ENCODE assay signal across 8 cellular contexts in the genomic region with DNA sequence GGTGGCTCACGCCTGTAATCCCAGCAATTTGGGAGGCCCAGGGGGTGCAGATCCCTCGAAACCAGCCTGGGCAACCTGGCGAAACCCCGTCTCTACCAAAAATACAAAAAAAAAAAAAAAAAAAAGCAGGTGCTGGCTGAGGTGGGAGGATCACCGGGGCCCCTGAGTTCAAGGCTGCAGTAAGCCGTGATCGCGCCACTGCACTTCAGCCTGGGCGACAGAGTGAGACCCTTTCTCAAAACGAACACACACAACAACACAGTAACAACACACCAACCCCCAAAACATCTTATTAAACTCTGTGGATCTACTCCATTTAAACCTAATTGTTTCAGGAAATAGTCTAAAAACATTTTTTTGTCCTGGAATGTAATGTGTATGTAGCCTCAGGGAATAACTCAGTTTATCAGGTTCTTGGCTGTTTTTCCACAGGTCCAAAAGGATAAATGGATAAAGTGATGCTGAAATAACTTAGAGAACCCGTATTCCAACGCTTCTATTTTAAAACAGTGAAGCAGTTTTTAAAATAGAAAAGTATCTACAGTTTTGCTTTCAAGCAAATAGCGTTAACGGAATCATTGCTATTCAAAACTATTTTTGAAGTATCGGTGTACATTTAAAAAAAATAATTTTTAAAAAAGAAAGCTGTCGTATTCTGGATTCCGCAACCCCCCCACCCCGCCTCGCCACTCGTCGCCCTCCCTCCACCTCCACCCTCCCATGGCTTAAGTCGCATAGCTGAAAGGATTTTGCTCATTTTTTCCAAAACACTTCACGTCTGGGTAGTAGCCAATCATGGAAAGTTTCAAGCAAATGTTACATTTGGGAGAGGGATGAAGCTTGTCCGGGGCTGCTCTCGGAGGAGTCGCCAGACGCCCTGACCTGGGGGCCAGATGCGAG. TPM values are rescaled to one million over a fixed set of nuclear protein-coding genes. Genes with fewer than 3 reads are reported as not detected.
DNase-seq lines count a peak whose midpoint lies in the region; ATAC-seq and TF ChIP-seq lines count a peak whose summit lies in the region.

No MANE protein-coding gene starts in this region.

- no peak for DNase-seq in MG63
- DNase-seq in hepatocyte (ENCODE audit: low spot score) = no peak
- peak; percentile 11 to 19 for DNase-seq in stimulated activated CD4-positive, alpha-beta T cell treated with anti-CD3 and anti-CD28 coated beads, Interleukin-1b, Interleukin-23, amount 100 ng/mL, for 1 hour (ENCODE audit: low read depth in 2 of 2)
- no peak for DNase-seq in globus pallidus (ENCODE audit: low spot score)

- peaks cover 41% of the 10 kb centered on the region for H3K79me2 ChIP-seq in hepatocyte

- no peaks in the 10 kb centered on the region for H3K9me3 ChIP-seq in ES-I3 (ENCODE audit: control insufficient read depth, insufficient read depth, low read length)
- no peaks in the 10 kb centered on the region for H3K9me3 ChIP-seq in MG63
- H3K9me3 ChIP-seq in hepatocyte (ENCODE audit: low read depth) = no peaks in the 10 kb centered on the region

- H3K9me2 ChIP-seq in hepatocyte (replicated peaks; ENCODE audit: insufficient read depth) = no peaks in the 10 kb centered on the region

- no peaks in the 10 kb centered on the region for H3K36me3 ChIP-seq in ES-I3 (ENCODE audit: insufficient read depth, low read length)
- peaks cover 32% of the 10 kb centered on the region for H3K36me3 ChIP-seq in MG63
- no peaks in the 10 kb centered on the region for H3K36me3 ChIP-seq in hepatocyte (replicated peaks; ENCODE audit: insufficient read depth, low read depth)

- 43% methylated on average over 28 of the region's 28 CpGs for WGBS in hepatocyte (ENCODE audit: low lambda C conversion rate, missing lambda C conversion rate)

- H3K27ac Mint-ChIP-seq in activated naive CD4-positive, alpha-beta T cell treated with anti-CD3 and anti-CD28 coated beads, Interleukin-2, amount 50 U/mL, for 24 hours = peak overlapping the region; percentile 99

- peaks cover 49% of the 10 kb centered on the region for H3K4me1 Mint-ChIP-seq in activated naive CD4-positive, alpha-beta T cell treated with anti-CD3 and anti-CD28 coated beads, Interleukin-2, amount 50 U/mL, for 24 hours

- no peaks in the 10 kb centered on the region for H3K27me3 Mint-ChIP-seq in activated naive CD4-positive, alpha-beta T cell treated with anti-CD3 and anti-CD28 coated beads, Interleukin-2, amount 50 U/mL, for 24 hours

- H2AFZ ChIP-seq in hepatocyte = peak overlapping the region; percentile 58

- peak overlapping the region; percentile 94 for H3K4me3 Mint-ChIP-seq in activated naive CD4-positive, alpha-beta T cell treated with anti-CD3 and anti-CD28 coated beads, Interleukin-2, amount 50 U/mL, for 24 hours

- H3K9me3 Mint-ChIP-seq in activated naive CD4-positive, alpha-beta T cell treated with anti-CD3 and anti-CD28 coated beads, Interleukin-2, amount 50 U/mL, for 24 hours = no peaks in the 10 kb centered on the region

- H3K27ac ChIP-seq in hepatocyte = peak overlapping the region; percentile 89

- H3K4me2 ChIP-seq in hepatocyte = peak overlapping the region; percentile 82

- H3K27me3 ChIP-seq in MG63 = no peaks in the 10 kb centered on the region
- H3K27me3 ChIP-seq in hepatocyte = no peaks in the 10 kb centered on the region

- peak overlapping the region; percentile 65 for H3K4me3 ChIP-seq in MG63
- H3K4me3 ChIP-seq in hepatocyte = peak overlapping the region; percentile 33

- no peak for TF ChIP-seq CTCF in hepatocyte (IDR thresholded peaks at IDR 0.05; ENCODE audit: poor library complexity)

- peak overlapping the region; percentile 93 for H3K9ac ChIP-seq in ES-I3 (ENCODE audit: low read depth, low read length)

- no peak for ATAC-seq in HG03045 (IDR thresholded peaks at IDR 0.05; ENCODE audit: unreplicated experiment)
- no peak for ATAC-seq in HG03342 (IDR thresholded peaks at IDR 0.05; ENCODE audit: unreplicated experiment)

- H4K20me1 ChIP-seq in hepatocyte (ENCODE audit: insufficient read depth, poor library complexity, severe bottlenecking) = peaks cover 31% of the 10 kb centered on the region

- peaks cover 22% of the 10 kb centered on the region for H3K36me3 Mint-ChIP-seq in activated naive CD4-positive, alpha-beta T cell treated with anti-CD3 and anti-CD28 coated beads, Interleukin-2, amount 50 U/mL, for 24 hours

- H3K4me1 ChIP-seq in ES-I3 (ENCODE audit: insufficient read depth, low read length) (0 out of 2 replicates have a peak, but pooled peaks cover 15% of the 10 kb centered on the region), hepatocyte (ENCODE audit: insufficient read depth) (peaks cover 4% of the 10 kb centered on the region)

RNA-seq across cellular contexts. Expression of gene GLS, which starts 0.9 kb away (rescaled TPM):
- total RNA-seq in MG63 (2014; rRNA removed; shearing (Covaris generic); ENCODE audit: low replicate concordance) = 118 and 149 TPM in 2 replicates
- total RNA-seq in hepatocyte = 385 and 460 TPM in 2 replicates
- polyA plus RNA-seq in hepatocyte = 78.8 and 78.9 TPM in 2 replicates

Comparison
In these comparisons a context has a peak if more than half of its experiments do, and no peak if none do; other contexts are left out.
1. DNase-seq: peak in stimulated activated CD4-positive, alpha-beta T cell treated with anti-CD3 and anti-CD28 coated beads, Interleukin-1b, Interleukin-23, amount 100 ng/mL, for 1 hour (2 of 2); none in MG63 (single experiment), hepatocyte (single experiment) and globus pallidus (single experiment).